ENCODE assay signal across 10 cellular contexts in genomic region chr21:25573409-25574206, GRCh38. TPM values are rescaled to one million over a fixed set of nuclear protein-coding genes. Genes with fewer than 3 reads are reported as not detected.
DNase-seq lines count a peak whose midpoint lies in the region; ATAC-seq and TF ChIP-seq lines count a peak whose summit lies in the region.
"Had no signal": no experiment of that assay in that cellular context is flagged by ENCODE, and none has a peak within 500 bp of the region (broad histone marks: within the 10 kb centered on the region; RNA-seq: fewer than 3 reads in every experiment).

No MANE protein-coding gene starts in this region.

- peaks cover 90% of the 10 kb centered on the region for H3K4me1 Mint-ChIP-seq in activated B cell treated with CpG ODN at 0.5 μM for 24 hours
- H3K4me1 Mint-ChIP-seq: neural crest cell had no signal

- peak overlapping the region; percentile 75 for H3K4me3 Mint-ChIP-seq in activated B cell treated with CpG ODN at 0.5 μM for 24 hours
- H3K4me3 Mint-ChIP-seq: neural crest cell had no signal

- H3K27me3 ChIP-seq in HUES48 (ENCODE audit: control insufficient read depth, insufficient read depth, low read length) = no peaks in the 10 kb centered on the region

- intact Hi-C loops in activated B cell treated with CpG ODN at 0.5 μM for 24 hours (cut with micrococcal nuclease) = loop anchor here (1.0 to 2.0 kb wide), 7 partner anchors 11 to 397 kb away; partner anchors contain the start of gene MRPL39

- CTCF ChIA-PET in activated B cell treated with CpG ODN at 0.5 μM for 24 hours (lab: Charles Lee) = interaction anchor here (0.9 to 2.2 kb wide), 4 partner anchors 11 to 152 kb away, joined by 3 to 13 read pairs (median 8); no protein-coding TSS in a partner anchor

- POLR2A ChIA-PET in activated B cell treated with CpG ODN at 0.5 μM for 24 hours (lab: Charles Lee) = interaction anchor here (0.7 to 13.2 kb wide), 8 partner anchors 10 to 397 kb away, joined by 4 to 157 read pairs (median 10); no protein-coding TSS in a partner anchor

- DNase-seq in AG10803 (ENCODE audit: low read depth) (peak; percentile 75), activated B cell treated with CpG ODN at 0.5 μM for 24 hours (no peak), epithelial cell of esophagus (ENCODE audit: low read depth) (peak; percentile 88), islet precursor cell (no peak), NCI-H1105 (lab: John Stamatoyannopoulos, UW) (no peak)
- peak; percentile 81 for DNase-seq in stimulated activated CD4-positive, alpha-beta T cell treated with anti-CD3 and anti-CD28 coated beads, Interleukin-15, amount 100 ng/mL, for 24 hours

- H3K27ac ChIP-seq in HUES48 (ENCODE audit: low read depth, low read length) = peak overlapping the region; percentile 21
- H3K27ac ChIP-seq: HL-60 had no signal

- H3K9me3 Mint-ChIP-seq in activated B cell treated with CpG ODN at 0.5 μM for 24 hours = no peaks in the 10 kb centered on the region
- H3K9me3 Mint-ChIP-seq: neural crest cell had no signal

- H3K9me3 ChIP-seq in HUES48 (ENCODE audit: control insufficient read depth, insufficient read depth, low read length) = no peaks in the 10 kb centered on the region

- H3K4me3 ChIP-seq in AG10803 (ENCODE audit: low read length) (no peak overlapping the region), HUES48 (ENCODE audit: low read depth, low read length) (no peak overlapping the region), epithelial cell of esophagus (ENCODE audit: low read length) (no peak overlapping the region)

- no peak overlapping the region for H3K9ac ChIP-seq in HUES48 (ENCODE audit: low read depth, low read length)

- peaks cover 15% of the 10 kb centered on the region; the same call in 1 of the 2 replicates for H3K4me1 ChIP-seq in HUES48 (ENCODE audit: control insufficient read depth, insufficient read depth, low read length)

- no peaks in the 10 kb centered on the region; the same call in 1 of the 2 replicates for H3K36me3 ChIP-seq in HUES48 (ENCODE audit: control insufficient read depth, insufficient read depth, low read length)

- H3K27me3 Mint-ChIP-seq in activated B cell treated with CpG ODN at 0.5 μM for 24 hours = no peaks in the 10 kb centered on the region

- ATAC-seq in GM19025 (IDR thresholded peaks at IDR 0.05; ENCODE audit: low read depth, unreplicated experiment) (peak; percentile 16), activated B cell treated with CpG ODN at 0.5 μM for 24 hours (ENCODE audit: low read depth) (peak; percentile 53)

- TF ChIP-seq CTCF in AG10803 (conservative IDR thresholded peaks at IDR 0.05; ENCODE audit: low read length) (peak; percentile 8; the same call in 1 of the 2 replicates), activated B cell treated with CpG ODN at 0.5 μM for 24 hours (IDR thresholded peaks at IDR 0.05) (no peak), epithelial cell of esophagus (IDR thresholded peaks at IDR 0.05; ENCODE audit: insufficient read depth, low read depth, low read length, missing control alignments) (no peak)

- peak overlapping the region; percentile 90 for H3K27ac Mint-ChIP-seq in activated B cell treated with CpG ODN at 0.5 μM for 24 hours

- H3K36me3 Mint-ChIP-seq in activated B cell treated with CpG ODN at 0.5 μM for 24 hours (ENCODE audit: low read depth) = peaks cover 80% of the 10 kb centered on the region

RNA-seq across cellular contexts. Expression of gene MRPL39, which starts 33.7 kb away (rescaled TPM):
- total RNA-seq in activated B cell treated with CpG ODN at 0.5 μM for 24 hours = 43.6 and 46.3 TPM in 2 replicates

Comparison
In these comparisons a context has a peak if more than half of its experiments do, and no peak if none do; other contexts are left out.
1. DNase-seq: peak in AG10803 (single experiment), epithelial cell of esophagus (single experiment) and stimulated activated CD4-positive, alpha-beta T cell treated with anti-CD3 and anti-CD28 coated beads, Interleukin-15, amount 100 ng/mL, for 24 hours (single experiment); none in activated B cell treated with CpG ODN at 0.5 μM for 24 hours (single experiment), islet precursor cell (single experiment) and NCI-H1105 (single experiment).